Comparison of ENCODE assay signal across 1 cellular context in genomic region chr6:13487122-13488014, GRCh38.
TF ChIP-seq lines count a peak whose summit lies in the region.

TSS of gene GFOD1 (minus strand) at chr6:13487600. CDS start at chr6:13486890, 710 bp downstream.

TF ChIP-seq in HepG2, 621 proteins besides CTCF, POLR2A, EP300 and RAD21 (continued from another document and continues in another):
- TF ChIP-seq ZNF142 (CRISPR knock-in tag; IDR thresholded peaks at IDR 0.05) (peak; percentile 7; the same call in 1 of the 2 replicates), ZNF777 (CRISPR knock-in tag; IDR thresholded peaks at IDR 0.05) (peak; percentile 66; the same call in 1 of the 2 replicates), PHF8 (CRISPR knock-in tag; IDR thresholded peaks at IDR 0.05) (peak; percentile 60), STAT5B (CRISPR knock-in tag; IDR thresholded peaks at IDR 0.05) (0 out of 2 replicates have a peak, but pooled peaks have one; percentile 15), KDM3A (CRISPR knock-in tag; IDR thresholded peaks at IDR 0.05; ENCODE audit: low read depth) (0 out of 2 replicates have a peak, but pooled peaks have one; percentile 7), ZNF660 (CRISPR knock-in tag; IDR thresholded peaks at IDR 0.05; ENCODE audit: borderline replicate concordance, low read depth) (no peak), ZNF563 (CRISPR knock-in tag; IDR thresholded peaks at IDR 0.05) (peak; percentile 58; the same call in 1 of the 2 replicates), ZNF234 (CRISPR knock-in tag; conservative IDR thresholded peaks at IDR 0.05) (no peak), ZBTB26 (CRISPR knock-in tag; IDR thresholded peaks at IDR 0.05; ENCODE audit: borderline replicate concordance) (peak; percentile 39; the same call in 1 of the 2 replicates), AGO2 (optimal IDR thresholded peaks at IDR 0.05; ENCODE audit: low read depth, low read length) (peak; percentile 60), FOSL1 (CRISPR knock-in tag; IDR thresholded peaks at IDR 0.05; ENCODE audit: borderline replicate concordance) (no peak), ZKSCAN1 (IDR thresholded peaks at IDR 0.05; ENCODE audit: low read length) (no peak), ZSCAN20 (CRISPR knock-in tag; IDR thresholded peaks at IDR 0.05; ENCODE audit: borderline replicate concordance) (peak; percentile 95; the same call in 1 of the 2 replicates), AHDC1 (CRISPR knock-in tag; IDR thresholded peaks at IDR 0.05; ENCODE audit: borderline replicate concordance) (no peak), GABPB1 (CRISPR knock-in tag; IDR thresholded peaks at IDR 0.05) (peak; percentile 53; the same call in 1 of the 2 replicates), MAZ (IDR thresholded peaks at IDR 0.05; ENCODE audit: borderline replicate concordance, low read depth, low read length) (no peak), MAZ (CRISPR knock-in tag; IDR thresholded peaks at IDR 0.05; ENCODE audit: low read depth) (peak; percentile 60; the same call in 1 of the 2 replicates), ARNT2 (CRISPR knock-in tag; IDR thresholded peaks at IDR 0.05; ENCODE audit: low read depth) (peak; percentile 77), THRA (CRISPR knock-in tag; IDR thresholded peaks at IDR 0.05; ENCODE audit: borderline replicate concordance) (peak; percentile 29; the same call in 1 of the 2 replicates), ZFX (CRISPR knock-in tag; IDR thresholded peaks at IDR 0.05; ENCODE audit: low read depth) (peak; percentile 45; the same call in 1 of the 2 replicates), HDAC1 (CRISPR knock-in tag; IDR thresholded peaks at IDR 0.05) (peak; percentile 69), BCL3 (CRISPR knock-in tag; IDR thresholded peaks at IDR 0.05) (0 out of 2 replicates have a peak, but pooled peaks have one; percentile 56), KLF6 (CRISPR knock-in tag; IDR thresholded peaks at IDR 0.05) (0 out of 2 replicates have a peak, but pooled peaks have one; percentile 51), SP4 (CRISPR knock-in tag; IDR thresholded peaks at IDR 0.05) (peak; percentile 52), ZNF800 (CRISPR knock-in tag; IDR thresholded peaks at IDR 0.05) (peak; percentile 99), POLR2AphosphoS5 (IDR thresholded peaks at IDR 0.05; ENCODE audit: low read depth, low read length) (peak; percentile 43; the same call in 1 of the 2 replicates), SAP130 (CRISPR knock-in tag; IDR thresholded peaks at IDR 0.05; ENCODE audit: low read depth) (peak; percentile 80), ZNF574 (CRISPR knock-in tag; IDR thresholded peaks at IDR 0.05) (0 out of 2 replicates have a peak, but pooled peaks have one; percentile 50), ZBTB49 (CRISPR knock-in tag; IDR thresholded peaks at IDR 0.05; ENCODE audit: borderline replicate concordance) (no peak), KDM2A (CRISPR knock-in tag; IDR thresholded peaks at IDR 0.05; ENCODE audit: borderline replicate concordance, low read depth) (no peak; the same call in 1 of the 2 replicates)
